Comparison of ENCODE assay signal across 1 cellular context in genomic region chr3:139434764-139435291, GRCh38.
A peak's percentile ranks its signal among the peaks of the same experiment; 100 is the strongest.
TF ChIP-seq lines count a peak whose summit lies in the region.

No MANE protein-coding gene starts in this region.

TF ChIP-seq in HCT116, 20 proteins besides CTCF, POLR2A, EP300 and RAD21:
- TF ChIP-seq SIN3A (IDR thresholded peaks at IDR 0.05; ENCODE audit: low read depth) (no peak), CEBPB (IDR thresholded peaks at IDR 0.05; ENCODE audit: low read depth) (peak; percentile 53; the same call in 1 of the 2 replicates)
